Comparison of ENCODE assay signal across 19 cellular contexts in the genomic region with DNA sequence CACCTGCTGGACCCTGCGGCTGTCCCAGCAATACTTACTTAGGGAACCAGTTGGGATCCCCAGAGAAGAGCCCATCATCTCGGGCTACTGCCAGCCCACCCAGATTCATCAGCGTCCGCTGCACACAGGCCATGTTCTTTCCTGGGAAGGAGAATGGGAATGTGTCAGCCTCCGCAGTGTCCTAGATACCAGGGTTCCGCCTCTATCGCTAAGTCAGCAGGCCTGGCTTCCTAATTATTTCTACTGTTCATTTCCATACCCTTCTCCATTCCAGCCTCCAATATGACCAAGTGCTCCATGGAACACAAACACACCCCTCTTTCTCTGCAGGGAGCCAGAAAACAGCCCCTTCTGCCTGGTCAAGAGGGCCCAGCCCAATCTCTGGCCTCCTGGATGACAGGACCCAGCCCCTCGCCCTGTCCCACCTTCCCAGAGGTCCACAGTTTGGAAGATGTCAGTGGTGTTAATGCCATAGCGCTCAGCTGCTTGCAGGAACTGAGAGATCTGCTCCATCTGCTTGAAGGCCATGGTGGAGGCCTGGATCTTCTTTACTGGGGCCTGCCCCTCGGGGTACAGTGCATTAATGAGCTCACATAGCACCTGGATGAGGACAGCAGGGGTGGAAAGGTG. TPM values are rescaled to one million over a fixed set of nuclear protein-coding genes. Genes with fewer than 3 reads are reported as not detected.
DNase-seq lines count a peak whose midpoint lies in the region; ATAC-seq and TF ChIP-seq lines count a peak whose summit lies in the region.
"Had no signal": no experiment of that assay in that cellular context is flagged by ENCODE, and none has a peak within 500 bp of the region (broad histone marks: within the 10 kb centered on the region; RNA-seq: fewer than 3 reads in every experiment).

No MANE protein-coding gene starts in this region.

- H3K4me3 Mint-ChIP-seq in T-helper 1 cell treated with Interleukin-12 subunit alpha and Interleukin-12 subunit beta and Interleukin-4 antibody, amounts not matched to agents 30 μg/mL and 1 μg/mL, for 36 hours = no peak overlapping the region
- H3K4me3 Mint-ChIP-seq in HFFc6 = no peak overlapping the region
- H3K4me3 Mint-ChIP-seq in chondrocyte (ENCODE audit: unreplicated experiment) = no peak overlapping the region
- H3K4me3 Mint-ChIP-seq in osteocyte (ENCODE audit: unreplicated experiment) = no peak overlapping the region

- ATAC-seq in GM21447 (IDR thresholded peaks at IDR 0.05; ENCODE audit: unreplicated experiment) (no peak), GM19397 (IDR thresholded peaks at IDR 0.05; ENCODE audit: unreplicated experiment) (no peak)
- ATAC-seq: activated naive CD4-positive, alpha-beta T cell treated with anti-CD3 and anti-CD28 coated beads, Interleukin-2, amount 50 U/mL, for 72 hours; left lung had no signal

- peak overlapping the region; percentile 33 for H3K27ac Mint-ChIP-seq in T-helper 1 cell treated with Interleukin-12 subunit alpha and Interleukin-12 subunit beta and Interleukin-4 antibody, amounts not matched to agents 30 μg/mL and 1 μg/mL, for 36 hours
- H3K27ac Mint-ChIP-seq in HFFc6 = peak overlapping the region; percentile 94
- H3K27ac Mint-ChIP-seq in chondrocyte (ENCODE audit: unreplicated experiment) = peak overlapping the region; percentile 36
- peak overlapping the region; percentile 29 for H3K27ac Mint-ChIP-seq in osteocyte (ENCODE audit: unreplicated experiment)

- H3K4me1 Mint-ChIP-seq in T-helper 1 cell treated with Interleukin-12 subunit alpha and Interleukin-12 subunit beta and Interleukin-4 antibody, amounts not matched to agents 30 μg/mL and 1 μg/mL, for 36 hours (ENCODE audit: low read depth) = peaks cover 53% of the 10 kb centered on the region
- H3K4me1 Mint-ChIP-seq in HFFc6 (ENCODE audit: low read depth) (peaks cover 97% of the 10 kb centered on the region), chondrocyte (ENCODE audit: low read depth) (peaks cover 88% of the 10 kb centered on the region), osteocyte (ENCODE audit: unreplicated experiment) (peaks cover 79% of the 10 kb centered on the region)

- no peak for TF ChIP-seq CTCF in HFFc6 (IDR thresholded peaks at IDR 0.05)
- TF ChIP-seq CTCF in chondrocyte (IDR thresholded peaks at IDR 0.05) = no peak
- TF ChIP-seq CTCF in osteocyte (IDR thresholded peaks at IDR 0.05) = no peak

- no peaks in the 10 kb centered on the region for H3K9me3 Mint-ChIP-seq in T-helper 1 cell treated with Interleukin-12 subunit alpha and Interleukin-12 subunit beta and Interleukin-4 antibody, amounts not matched to agents 30 μg/mL and 1 μg/mL, for 36 hours
- H3K9me3 Mint-ChIP-seq in HFFc6 (no peaks in the 10 kb centered on the region), chondrocyte (ENCODE audit: low read depth) (no peaks in the 10 kb centered on the region), osteocyte (ENCODE audit: unreplicated experiment) (no peaks in the 10 kb centered on the region)
- H3K9me3 Mint-ChIP-seq: activated naive CD4-positive, alpha-beta T cell treated with anti-CD3 and anti-CD28 coated beads, Interleukin-2, amount 50 U/mL, for 72 hours had no signal

- peaks cover 51% of the 10 kb centered on the region for H3K36me3 Mint-ChIP-seq in T-helper 1 cell treated with Interleukin-12 subunit alpha and Interleukin-12 subunit beta and Interleukin-4 antibody, amounts not matched to agents 30 μg/mL and 1 μg/mL, for 36 hours (ENCODE audit: low read depth)
- H3K36me3 Mint-ChIP-seq in HFFc6 (ENCODE audit: low read depth) (peaks cover 64% of the 10 kb centered on the region), chondrocyte (ENCODE audit: low read depth) (peaks cover 23% of the 10 kb centered on the region), osteocyte (ENCODE audit: unreplicated experiment) (peaks cover 27% of the 10 kb centered on the region)

- no peaks in the 10 kb centered on the region for H3K27me3 Mint-ChIP-seq in T-helper 1 cell treated with Interleukin-12 subunit alpha and Interleukin-12 subunit beta and Interleukin-4 antibody, amounts not matched to agents 30 μg/mL and 1 μg/mL, for 36 hours (ENCODE audit: low read depth)
- H3K27me3 Mint-ChIP-seq in HFFc6 (ENCODE audit: insufficient read depth) = peaks cover 9% of the 10 kb centered on the region; the same call in 1 of the 2 replicates
- H3K27me3 Mint-ChIP-seq in chondrocyte (ENCODE audit: low read depth) = no peaks in the 10 kb centered on the region
- no peaks in the 10 kb centered on the region for H3K27me3 Mint-ChIP-seq in osteocyte (ENCODE audit: unreplicated experiment)

- DNase-seq in T-helper 1 cell = no peak
- DNase-seq in HFFc6 = no peak
- DNase-seq in chondrocyte (ENCODE audit: low spot score) = no peak
- no peak for DNase-seq in osteocyte (ENCODE audit: extremely low spot score, unreplicated experiment)
- DNase-seq in RPMI8226 = no peak
- DNase-seq: activated CD8-positive, alpha-beta memory T cell treated with anti-CD3 and anti-CD28 coated beads, Interleukin-2, amount 50 U/mL, for 48 hours; effector CD8-positive, alpha-beta T cell; left lung; NCI-H187; OCI-M1; retina; stimulated activated CD4-positive, alpha-beta T cell treated with anti-CD3 and anti-CD28 coated beads, Interleukin-1b, Interleukin-23, amount 100 ng/mL, for 48 hours had no signal

RNA-seq across cellular contexts. Expression of gene TAGLN2, which starts 6.0 kb away (rescaled TPM):
- total RNA-seq in HFFc6 (2021; fragmentation: NEBNext Ultra II Directional; extraction: Animal tissue kit (Norgen Biotek cat#: 25700)) = 100 to 1,000 TPM; 560 to 914 (median 815) TPM
- 222 to 392 TPM (median 388 TPM) in 3 replicates for total RNA-seq in chondrocyte
- 161 and 169 TPM in 2 replicates for total RNA-seq in osteocyte

RNA-seq across cellular contexts. Expression of gene CFAP45, which starts 19.4 kb away (rescaled TPM):
- 1 to 10 TPM in 4 of 6 experiments, under 1 TPM in 2; 0.94 to 2.5 (median 1.2) TPM for total RNA-seq in HFFc6 (2021; fragmentation: NEBNext Ultra II Directional; extraction: Animal tissue kit (Norgen Biotek cat#: 25700))
- 0.37 to 0.95 TPM (median 0.73 TPM) in 3 replicates for total RNA-seq in chondrocyte
- total RNA-seq in osteocyte = 0.52 and 0.83 TPM in 2 replicates

RNA-seq across cellular contexts. Expression of gene IGSF9, which starts 26.1 kb away (rescaled TPM):
- not detected for total RNA-seq in HFFc6 (2021; fragmentation: NEBNext Ultra II Directional; extraction: Animal tissue kit (Norgen Biotek cat#: 25700))
- not detected in 3 replicates for total RNA-seq in chondrocyte
- total RNA-seq in osteocyte = not detected in 2 replicates
- total RNA-seq: activated naive CD4-positive, alpha-beta T cell treated with anti-CD3 and anti-CD28 coated beads, Interleukin-2, amount 50 U/mL, for 72 hours had no signal

RNA-seq across cellular contexts. Expression of gene SLAMF9, which starts 34.7 kb away (rescaled TPM):
- total RNA-seq in HFFc6 (2021; fragmentation: NEBNext Ultra II Directional; extraction: Animal tissue kit (Norgen Biotek cat#: 25700)) = under 1 TPM in 3 of 6 experiments, not detected in 3; 0.41 to 0.51 (median 0.46) TPM
- total RNA-seq in chondrocyte = not detected in 3 replicates
- not detected in 2 replicates for total RNA-seq in osteocyte
- total RNA-seq: activated naive CD4-positive, alpha-beta T cell treated with anti-CD3 and anti-CD28 coated beads, Interleukin-2, amount 50 U/mL, for 72 hours; Daoy; left lung; MCF 10A had no signal

RNA-seq across cellular contexts. Expression of gene VSIG8, which starts 56.9 kb away (rescaled TPM):
- not detected for total RNA-seq in HFFc6 (2021; fragmentation: NEBNext Ultra II Directional; extraction: Animal tissue kit (Norgen Biotek cat#: 25700))
- not detected in 3 replicates for total RNA-seq in chondrocyte
- total RNA-seq in osteocyte = not detected in 2 replicates
- total RNA-seq: bronchial epithelial cell, Daoy, left lung, MCF 10A had no signal

Comparison
In these comparisons a context has a peak if more than half of its experiments do, and no peak if none do; other contexts are left out.
1. H3K27ac Mint-ChIP-seq: peak in every context shown above with its lines; median percentile 94 in HFFc6; 36 in chondrocyte; 33 in T-helper 1 cell treated with Interleukin-12 subunit alpha and Interleukin-12 subunit beta and Interleukin-4 antibody, amounts not matched to agents 30 μg/mL and 1 μg/mL, for 36 hours; 29 in osteocyte.